ENCODE assay signal across 23 cellular contexts in genomic region chr5:175103746-175104145, GRCh38.
"Had no signal": no experiment of that assay in that cellular context is flagged by ENCODE, and none has a peak within 500 bp of the region (broad histone marks: within the 10 kb centered on the region; RNA-seq: fewer than 3 reads in every experiment).

No MANE protein-coding gene starts in this region.

- H3K9me3 ChIP-seq: ovary, prostate gland, right lobe of liver, stomach, thoracic aorta, thyroid gland, tibial nerve, upper lobe of left lung, vagina had no signal

- DNase-seq: naive thymus-derived CD4-positive, alpha-beta T cell; natural killer cell; occipital lobe; ovary; right cardiac atrium; right lobe of liver; sigmoid colon; small intestine; stimulated activated CD4-positive, alpha-beta T cell treated with anti-CD3 and anti-CD28 coated beads, Interleukin-15, amount 100 ng/mL, for 24 hours; stimulated activated CD4-positive, alpha-beta T cell treated with anti-CD3 and anti-CD28 coated beads, Interleukin-2, amount 100 ng/mL, for 24 hours; stimulated activated CD4-positive, alpha-beta T cell treated with anti-CD3 and anti-CD28 coated beads, Interleukin-2, amount 100 ng/mL, for 48 hours; stimulated activated CD4-positive, alpha-beta T cell treated with anti-CD3 and anti-CD28 coated beads, Interleukin-4, amount 100 ng/mL, for 24 hours; stimulated activated naive B cell treated with anti-CD40 and anti-IgM and Interleukin-4, amounts not matched to agents 10 μg/mL and 1 μg/mL and 100 μg/mL, for 72 hours; stimulated activated naive CD4-positive, alpha-beta T cell treated with Interleukin-2 at 50 U/mL for 16 hours; stomach; thyroid gland; trophoblast cell; upper lobe of left lung had no signal

- H2AFZ ChIP-seq: parathyroid adenoma had no signal

- H3K27ac ChIP-seq: ovary, parathyroid adenoma, prostate gland, right lobe of liver, sigmoid colon, stomach, thoracic aorta, thyroid gland, tibial nerve, upper lobe of left lung, vagina had no signal

- H3K27me3 ChIP-seq: ovary, right lobe of liver, sigmoid colon, stomach, thyroid gland, tibial nerve, upper lobe of left lung, vagina had no signal

- H3K9ac ChIP-seq: parathyroid adenoma had no signal

- H3K36me3 ChIP-seq: ovary, prostate gland, right lobe of liver, sigmoid colon, stomach, thoracic aorta, thyroid gland, tibial nerve, upper lobe of left lung, vagina had no signal

- H3K4me3 ChIP-seq: ovary, prostate gland, right lobe of liver, sigmoid colon, stomach, thoracic aorta, thyroid gland, tibial nerve, upper lobe of left lung, vagina had no signal

- H3K4me1 ChIP-seq: parathyroid adenoma, prostate gland, sigmoid colon, stomach, thyroid gland, tibial nerve, upper lobe of left lung, vagina had no signal
